Comparison of ENCODE assay signal across 8 cellular contexts in the genomic region with DNA sequence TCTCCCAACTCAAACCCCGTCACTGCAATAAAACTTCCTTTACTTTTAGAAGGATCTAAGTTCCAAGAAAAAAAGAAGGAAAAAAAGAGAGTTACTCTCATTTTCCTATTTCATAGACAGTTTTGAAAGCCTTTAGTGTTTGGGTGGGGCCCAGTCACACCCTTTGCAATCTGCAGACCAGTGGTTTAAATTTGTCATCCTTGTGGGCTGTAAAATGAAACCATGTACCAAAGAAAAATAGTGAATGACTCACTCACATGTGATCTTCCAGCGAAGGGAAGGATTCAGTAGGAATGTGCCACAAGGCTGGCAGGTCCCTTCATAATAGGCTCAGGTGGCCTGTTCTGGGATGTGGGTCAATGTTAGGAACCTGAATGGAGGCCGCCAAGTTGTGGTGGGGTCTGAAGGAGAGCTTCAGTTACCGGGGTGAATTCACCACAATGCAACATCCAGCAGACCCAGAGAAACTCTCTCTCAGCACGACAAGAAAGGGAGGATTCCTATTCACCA. TPM values are rescaled to one million over a fixed set of nuclear protein-coding genes. Genes with fewer than 3 reads are reported as not detected.
DNase-seq lines count a peak whose midpoint lies in the region; ATAC-seq and TF ChIP-seq lines count a peak whose summit lies in the region.

No MANE protein-coding gene starts in this region.

- H3K36me3 Mint-ChIP-seq in CD14-positive monocyte, result peaks cover 3% of the 10 kb centered on the region in 2 donors
- no peaks in the 10 kb centered on the region for H3K36me3 Mint-ChIP-seq in activated T-cell treated with anti-CD3 and anti-CD28 coated beads, Interleukin-2, amount 50 U/mL, for 72 hours (ENCODE audit: insufficient read depth in 2 of 2)

- H3K36me3 ChIP-seq in heart left ventricle, result no peaks in the 10 kb centered on the region

- peak overlapping the region in 1 of 12 donors; percentile 28 for H3K4me3 ChIP-seq in heart left ventricle

- H3K9me3 Mint-ChIP-seq in CD14-positive monocyte, result no peaks in the 10 kb centered on the region
- no peaks in the 10 kb centered on the region for H3K9me3 Mint-ChIP-seq in activated T-cell treated with anti-CD3 and anti-CD28 coated beads, Interleukin-2, amount 50 U/mL, for 72 hours

- peaks cover 49% of the 10 kb centered on the region for H3K4me1 Mint-ChIP-seq in CD14-positive monocyte
- H3K4me1 Mint-ChIP-seq in activated T-cell treated with anti-CD3 and anti-CD28 coated beads, Interleukin-2, amount 50 U/mL, for 72 hours (ENCODE audit: low read depth), result peaks cover 73% of the 10 kb centered on the region

- intact Hi-C loops in CD14-positive monocyte (cut with micrococcal nuclease) (no loop called here), heart left ventricle (cut with DNase I) (no loop called here)

- TF ChIP-seq POLR2A in heart left ventricle (IDR thresholded peaks at IDR 0.05), result no peak

- peak overlapping the region in 1 of 2 donors; percentile 51 for H3K4me3 Mint-ChIP-seq in CD14-positive monocyte
- H3K4me3 Mint-ChIP-seq in activated T-cell treated with anti-CD3 and anti-CD28 coated beads, Interleukin-2, amount 50 U/mL, for 72 hours, result peak overlapping the region in 1 of 2 donors; percentile 4

- WGBS in heart left ventricle, 4 donors, result 83 to 85% (median 83%) methylated on average over 5 of the region's 5 CpGs

- H3K27me3 Mint-ChIP-seq in CD14-positive monocyte (ENCODE audit: low read depth in 3 of 3), result peaks cover 0 to 6% (median 1%) of the 10 kb centered on the region in 3 donors
- H3K27me3 Mint-ChIP-seq in activated T-cell treated with anti-CD3 and anti-CD28 coated beads, Interleukin-2, amount 50 U/mL, for 72 hours (ENCODE audit: low read depth), result no peaks in the 10 kb centered on the region

- TF ChIP-seq CTCF in CD14-positive monocyte (IDR thresholded peaks at IDR 0.05) (no peak), heart left ventricle (IDR thresholded peaks at IDR 0.05) (no peak)

- no peaks in the 10 kb centered on the region for H3K27me3 ChIP-seq in heart left ventricle

- DNase-seq in CD14-positive monocyte (ENCODE audit: low spot score) (peak; percentile 57), HT-29 (ENCODE audit: low spot score) (peak; percentile 78), heart left ventricle (peak in 2 of 5 donors; percentile 26 to 32), SHP77 (lab: John Stamatoyannopoulos, UW) (no peak), NCI-H1694 treated with DMSO at 0.1 percent for 48 hours (lab: John Stamatoyannopoulos, UW) (no peak), mesenteric fat pad (ENCODE audit: low spot score) (no peak)
- DNase-seq in activated T-cell treated with anti-CD3 and anti-CD28 coated beads, Interleukin-2, amount 50 U/mL, for 72 hours, result peak; percentile 26 to 40
- DNase-seq in stimulated activated CD8-positive, alpha-beta memory T cell treated with anti-CD3 and anti-CD28 coated beads, Interleukin-15, amount 100 ng/mL, for 1 hour (ENCODE audit: low read depth), result peak; percentile 8

- H3K9me3 ChIP-seq in heart left ventricle, result no peaks in the 10 kb centered on the region

- H3K27ac Mint-ChIP-seq in CD14-positive monocyte, result peak overlapping the region; percentile 73 to 89 (median 86)
- no peak overlapping the region for H3K27ac Mint-ChIP-seq in activated T-cell treated with anti-CD3 and anti-CD28 coated beads, Interleukin-2, amount 50 U/mL, for 72 hours

- ATAC-seq in activated T-cell treated with anti-CD3 and anti-CD28 coated beads, Interleukin-2, amount 50 U/mL, for 72 hours (replicated peaks in 1 of 2), result peak; percentile 50 to 71
- peak; percentile 56 to 90 (median 88) for ATAC-seq in heart left ventricle

- peaks cover 0 to 73% (median 25%) of the 10 kb centered on the region in 12 donors for H3K4me1 ChIP-seq in heart left ventricle

- peak overlapping the region in 7 of 12 donors; percentile 20 to 75 (median 26) for H3K27ac ChIP-seq in heart left ventricle

RNA-seq across cellular contexts. Expression of a gene that starts 28.3 kb away (rescaled TPM):
- 10 to 100 TPM; 64.7 to 95.7 TPM for polyA plus RNA-seq in CD14-positive monocyte
- 460 and 510 TPM in 2 replicates for total RNA-seq in HT-29 (2014; rRNA removed; shearing (Covaris generic))
- total RNA-seq in activated T-cell treated with anti-CD3 and anti-CD28 coated beads, Interleukin-2, amount 50 U/mL, for 72 hours, result 10 to 100 TPM; 25.3 to 30.2 TPM
- 10 to 100 TPM in 8 of 9 donors, 1 to 10 TPM in 1; 7.3 to 73.5 (median 22.2) TPM for total RNA-seq in heart left ventricle
- 10 to 100 TPM; 10.3 to 16.5 TPM for polyA plus RNA-seq in heart left ventricle
- 58.3 TPM for total RNA-seq in mesenteric fat pad

RNA-seq across cellular contexts. Expression of a gene that starts 59.2 kb away (rescaled TPM):
- 10 to 100 TPM in 1 of 2 donors, 1 to 10 TPM in 1; 9.4 to 15.1 TPM for polyA plus RNA-seq in CD14-positive monocyte
- total RNA-seq in HT-29 (2014; rRNA removed; shearing (Covaris generic)), result 21.5 and 25.8 TPM in 2 replicates
- total RNA-seq in activated T-cell treated with anti-CD3 and anti-CD28 coated beads, Interleukin-2, amount 50 U/mL, for 72 hours, result 10 to 100 TPM; 23.7 to 25.4 TPM
- total RNA-seq in heart left ventricle, result 1 to 10 TPM; 4.4 to 7.2 (median 5.2) TPM
- polyA plus RNA-seq in heart left ventricle, result 1 to 10 TPM; 1.8 to 5.0 TPM
- 26.5 TPM for total RNA-seq in mesenteric fat pad

Comparison
In these comparisons a context has a peak if more than half of its experiments do, and no peak if none do; other contexts are left out.
1. DNase-seq: peak in CD14-positive monocyte (single experiment), HT-29 (single experiment), activated T-cell treated with anti-CD3 and anti-CD28 coated beads, Interleukin-2, amount 50 U/mL, for 72 hours (2 of 2) and stimulated activated CD8-positive, alpha-beta memory T cell treated with anti-CD3 and anti-CD28 coated beads, Interleukin-15, amount 100 ng/mL, for 1 hour (single experiment); none in SHP77 (0 of 2), NCI-H1694 treated with DMSO at 0.1 percent for 48 hours (single experiment) and mesenteric fat pad (single experiment).